In the genomic region with DNA sequence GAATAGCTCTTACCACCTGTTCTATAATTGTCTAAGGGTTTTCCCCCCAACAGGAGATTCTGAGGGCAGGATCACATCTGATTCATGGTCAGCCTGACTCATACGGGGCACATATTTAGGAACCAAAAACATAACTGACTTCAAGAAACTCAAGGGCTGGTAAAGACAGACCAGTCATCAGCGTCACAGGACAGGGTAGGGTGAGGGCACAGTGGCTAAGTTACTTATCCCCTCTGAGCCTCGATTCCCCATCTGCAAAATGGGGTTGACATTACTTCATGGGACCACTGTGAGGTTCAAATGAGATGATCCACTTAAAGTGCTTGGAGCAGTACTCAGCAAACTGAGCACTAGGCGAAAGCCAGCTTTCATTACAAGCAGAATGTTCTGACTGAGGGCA, we compare ENCODE assay signal across 8 cellular contexts. TPM values are rescaled to one million over a fixed set of nuclear protein-coding genes. Genes with fewer than 3 reads are reported as not detected.
DNase-seq lines count a peak whose midpoint lies in the region; ATAC-seq, FAIRE-seq and TF ChIP-seq lines count a peak whose summit lies in the region.

No MANE protein-coding gene starts in this region.

- H3K36me3 Mint-ChIP-seq in activated naive CD8-positive, alpha-beta T cell treated with anti-CD3 and anti-CD28 coated beads, Interleukin-2, amount 10 ng/mL, durations not matched to agents 7 days and 5 days = peaks cover 2% of the 10 kb centered on the region

- POLR2A ChIA-PET in activated naive CD8-positive, alpha-beta T cell treated with anti-CD3 and anti-CD28 coated beads, Interleukin-2, amount 10 ng/mL, durations not matched to agents 7 days and 5 days (lab: Charles Lee) = interaction anchor here (0.7 to 1.9 kb wide), 9 partner anchors 10 to 222 kb away, joined by 3 to 13 read pairs (median 3); a partner anchor contains a TSS

- H3K4me1 Mint-ChIP-seq in activated naive CD8-positive, alpha-beta T cell treated with anti-CD3 and anti-CD28 coated beads, Interleukin-2, amount 10 ng/mL, durations not matched to agents 7 days and 5 days = peaks cover 26% of the 10 kb centered on the region

- FAIRE-seq in RCC 7860 (lab: Jason Lieb, UNC) = no peak

- no peaks in the 10 kb centered on the region for H3K9me3 Mint-ChIP-seq in activated naive CD8-positive, alpha-beta T cell treated with anti-CD3 and anti-CD28 coated beads, Interleukin-2, amount 10 ng/mL, durations not matched to agents 7 days and 5 days

- no peaks in the 10 kb centered on the region for H3K4me1 ChIP-seq in iPS-18a (ENCODE audit: control insufficient read depth, low read depth, low read length)

- H3K9me3 ChIP-seq in iPS-18a (ENCODE audit: control insufficient read depth, low read depth, low read length) = no peaks in the 10 kb centered on the region

- H3K36me3 ChIP-seq in iPS-18a (ENCODE audit: control insufficient read depth, low read depth, low read length) = peaks cover 3% of the 10 kb centered on the region

- TF ChIP-seq CTCF in AG09309 (IDR thresholded peaks at IDR 0.05; ENCODE audit: control insufficient read depth, insufficient read depth, low read depth, low read length, missing control alignments) = no peak
- no peak for TF ChIP-seq CTCF in GM20000 (IDR thresholded peaks at IDR 0.05; ENCODE audit: extremely low read depth, missing control alignments)
- TF ChIP-seq CTCF in NB4 (IDR thresholded peaks at IDR 0.05; ENCODE audit: low read depth, low read length) = no peak

- H3K4me3 ChIP-seq in AG09309 (ENCODE audit: control insufficient read depth, low read depth, low read length) (peak overlapping the region; percentile 91), NB4 (ENCODE audit: low read depth, low read length) (peak overlapping the region; percentile 99), iPS-18a (ENCODE audit: low read length) (peak overlapping the region; percentile 96)

- H3K27ac Mint-ChIP-seq in activated naive CD8-positive, alpha-beta T cell treated with anti-CD3 and anti-CD28 coated beads, Interleukin-2, amount 10 ng/mL, durations not matched to agents 7 days and 5 days = peak overlapping the region; percentile 86

- no peaks in the 10 kb centered on the region for H3K27me3 ChIP-seq in iPS-18a (ENCODE audit: control insufficient read depth, insufficient read depth, low read length)

- no peak for TF ChIP-seq POLR2A in NB4 (IDR thresholded peaks at IDR 0.05; ENCODE audit: extremely low read depth, insufficient read length)

- no peaks in the 10 kb centered on the region for H3K27me3 Mint-ChIP-seq in activated naive CD8-positive, alpha-beta T cell treated with anti-CD3 and anti-CD28 coated beads, Interleukin-2, amount 10 ng/mL, durations not matched to agents 7 days and 5 days

- peak overlapping the region; percentile 91 for H3K4me3 Mint-ChIP-seq in activated naive CD8-positive, alpha-beta T cell treated with anti-CD3 and anti-CD28 coated beads, Interleukin-2, amount 10 ng/mL, durations not matched to agents 7 days and 5 days

- peak overlapping the region; percentile 46 for H3K27ac ChIP-seq in iPS-18a (ENCODE audit: low read length)

- no peak for DNase-seq in AG09309 (ENCODE audit: low read depth)
- DNase-seq in GM20000 (ENCODE audit: low spot score) = peak; percentile 63
- DNase-seq in NB4 (ENCODE audit: low read depth) = peak; percentile 33
- no peak for DNase-seq in activated naive CD8-positive, alpha-beta T cell treated with anti-CD3 and anti-CD28 coated beads, Interleukin-2, amount 10 ng/mL, durations not matched to agents 7 days and 5 days
- peak; percentile 72 for DNase-seq in stimulated activated CD4-positive, alpha-beta T cell treated with anti-CD3 and anti-CD28 coated beads, Interleukin-1b, Interleukin-23, amount 100 ng/mL, for 48 hours
- DNase-seq in RCC 7860 (ENCODE audit: low spot score) = no peak

- ATAC-seq in activated naive CD8-positive, alpha-beta T cell treated with anti-CD3 and anti-CD28 coated beads, Interleukin-2, amount 10 ng/mL, durations not matched to agents 7 days and 5 days (ENCODE audit: low read depth) = peak; percentile 17
- ATAC-seq in HG02678 (IDR thresholded peaks at IDR 0.05; ENCODE audit: unreplicated experiment) = no peak

- H3K9ac ChIP-seq in iPS-18a (ENCODE audit: low read length) = peak overlapping the region; percentile 83

RNA-seq across cellular contexts. Expression of a gene that starts 0.6 kb away (rescaled TPM):
- 10 to 100 TPM; 29.8 to 35.6 TPM for total RNA-seq in activated naive CD8-positive, alpha-beta T cell treated with anti-CD3 and anti-CD28 coated beads, Interleukin-2, amount 10 ng/mL, durations not matched to agents 7 days and 5 days

RNA-seq across cellular contexts. Expression of a gene that starts 0.7 kb away (rescaled TPM):
- total RNA-seq in activated naive CD8-positive, alpha-beta T cell treated with anti-CD3 and anti-CD28 coated beads, Interleukin-2, amount 10 ng/mL, durations not matched to agents 7 days and 5 days = 10 to 100 TPM in 1 of 2 experiments, 1 to 10 TPM in 1; 9.8 to 10.2 TPM

RNA-seq across cellular contexts. Expression of a gene that starts 42.5 kb away (rescaled TPM):
- 10 to 100 TPM; 13.9 to 17.3 TPM for total RNA-seq in activated naive CD8-positive, alpha-beta T cell treated with anti-CD3 and anti-CD28 coated beads, Interleukin-2, amount 10 ng/mL, durations not matched to agents 7 days and 5 days

RNA-seq across cellular contexts. Expression of a gene that starts 57.1 kb away (rescaled TPM):
- total RNA-seq in activated naive CD8-positive, alpha-beta T cell treated with anti-CD3 and anti-CD28 coated beads, Interleukin-2, amount 10 ng/mL, durations not matched to agents 7 days and 5 days = 1 to 10 TPM; 2.4 to 2.7 TPM

Comparison
In these comparisons a context has a peak if more than half of its experiments do, and no peak if none do; other contexts are left out.
1. DNase-seq: peak in GM20000 (single experiment), NB4 (single experiment) and stimulated activated CD4-positive, alpha-beta T cell treated with anti-CD3 and anti-CD28 coated beads, Interleukin-1b, Interleukin-23, amount 100 ng/mL, for 48 hours (single experiment); none in AG09309 (single experiment), activated naive CD8-positive, alpha-beta T cell treated with anti-CD3 and anti-CD28 coated beads, Interleukin-2, amount 10 ng/mL, durations not matched to agents 7 days and 5 days (single experiment) and RCC 7860 (single experiment).
2. Peak in every context shown above with its lines, with median percentiles within 50 percentile points of each other: H3K4me3 ChIP-seq.